ENCODE assay signal across 9 cellular contexts in genomic region chr12:29725587-29726320, GRCh38. TPM values are rescaled to one million over a fixed set of nuclear protein-coding genes. Genes with fewer than 3 reads are reported as not detected.
DNase-seq lines count a peak whose midpoint lies in the region; ATAC-seq and TF ChIP-seq lines count a peak whose summit lies in the region.
"Had no signal": no experiment of that assay in that cellular context is flagged by ENCODE, and none has a peak within 500 bp of the region (broad histone marks: within the 10 kb centered on the region; RNA-seq: fewer than 3 reads in every experiment).

No MANE protein-coding gene starts in this region.

- no peak overlapping the region for H3K4me3 Mint-ChIP-seq in stimulated activated naive CD8-positive, alpha-beta T cell treated with anti-CD3 and anti-CD28 coated beads, Interleukin-15, amount 100 ng/mL, for 72 hours

- H3K9me3 ChIP-seq in upper lobe of right lung, result no peaks in the 10 kb centered on the region

- H3K27me3 ChIP-seq in upper lobe of right lung, result no peaks in the 10 kb centered on the region

- no peaks in the 10 kb centered on the region for H3K4me1 Mint-ChIP-seq in stimulated activated naive CD8-positive, alpha-beta T cell treated with anti-CD3 and anti-CD28 coated beads, Interleukin-15, amount 100 ng/mL, for 72 hours

- intact Hi-C loops in upper lobe of right lung (cut with DNase I), result no loop called here

- no peak for TF ChIP-seq CTCF in upper lobe of right lung (IDR thresholded peaks at IDR 0.05)

- H3K36me3 ChIP-seq in upper lobe of right lung, result no peaks in the 10 kb centered on the region

- DNase-seq in NCI-H2029 (lab: John Stamatoyannopoulos, UW) (peak; percentile 22), NCI-H2029 treated with DMSO at 0.1 percent for 48 hours (lab: John Stamatoyannopoulos, UW) (no peak), caudate nucleus (lab: John Stamatoyannopoulos, UW) (peak in 12 of 61 donors; percentile 7 to 53 (median 24)), medulla oblongata (ENCODE audit: extremely low spot score) (peak; percentile 48), upper lobe of right lung (no peak)
- no peak for DNase-seq in stimulated activated naive CD8-positive, alpha-beta T cell treated with anti-CD3 and anti-CD28 coated beads, Interleukin-15, amount 100 ng/mL, for 72 hours
- DNase-seq: central memory CD4-positive, alpha-beta T cell had no signal

- peak; percentile 68 for ATAC-seq in upper lobe of right lung
- no peak for ATAC-seq in GM19351 (IDR thresholded peaks at IDR 0.05; ENCODE audit: unreplicated experiment)
- ATAC-seq in stimulated activated naive CD8-positive, alpha-beta T cell treated with anti-CD3 and anti-CD28 coated beads, Interleukin-15, amount 100 ng/mL, for 72 hours, result no peak
- ATAC-seq in GM21423 (IDR thresholded peaks at IDR 0.05; ENCODE audit: unreplicated experiment), result no peak

- no peak overlapping the region for H3K4me3 ChIP-seq in upper lobe of right lung

- peaks cover 11% of the 10 kb centered on the region for H3K27me3 Mint-ChIP-seq in stimulated activated naive CD8-positive, alpha-beta T cell treated with anti-CD3 and anti-CD28 coated beads, Interleukin-15, amount 100 ng/mL, for 72 hours

- no peaks in the 10 kb centered on the region for H3K9me3 Mint-ChIP-seq in stimulated activated naive CD8-positive, alpha-beta T cell treated with anti-CD3 and anti-CD28 coated beads, Interleukin-15, amount 100 ng/mL, for 72 hours

- H3K27ac ChIP-seq in caudate nucleus (ENCODE audit: low read depth, low read length) (peak overlapping the region; percentile 52), upper lobe of right lung (peak overlapping the region; percentile 68)

- no peaks in the 10 kb centered on the region for H3K4me1 ChIP-seq in upper lobe of right lung

- no peak overlapping the region for H3K27ac Mint-ChIP-seq in stimulated activated naive CD8-positive, alpha-beta T cell treated with anti-CD3 and anti-CD28 coated beads, Interleukin-15, amount 100 ng/mL, for 72 hours

RNA-seq across cellular contexts. Expression of gene TMTC1, which starts 58.0 kb away (rescaled TPM):
- total RNA-seq in upper lobe of right lung, result 37.4 TPM

Comparison
In these comparisons a context has a peak if more than half of its experiments do, and no peak if none do; other contexts are left out.
1. DNase-seq: peak in NCI-H2029 (single experiment) and medulla oblongata (single experiment); none in NCI-H2029 treated with DMSO at 0.1 percent for 48 hours (single experiment), upper lobe of right lung (single experiment) and stimulated activated naive CD8-positive, alpha-beta T cell treated with anti-CD3 and anti-CD28 coated beads, Interleukin-15, amount 100 ng/mL, for 72 hours (0 of 2).